ENCODE assay signal across 17 cellular contexts in the genomic region with DNA sequence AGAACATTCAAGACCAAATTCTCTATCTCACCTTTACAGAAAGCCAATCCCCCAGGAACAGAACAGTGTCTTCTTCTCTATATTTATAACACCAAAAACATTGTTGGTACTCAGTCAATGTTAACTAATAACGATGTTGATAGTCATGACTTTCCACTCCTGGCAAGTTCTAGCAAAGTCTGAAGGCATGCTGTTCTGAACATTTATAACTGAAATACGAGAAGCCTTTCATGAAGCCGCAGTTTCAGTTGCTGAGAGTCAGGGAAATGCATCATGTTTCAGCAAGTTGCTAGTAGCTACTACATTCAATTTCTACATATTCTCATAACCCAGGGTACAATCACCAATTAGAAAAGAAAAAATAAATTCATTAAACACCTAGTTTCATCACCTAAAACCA.
A peak's percentile ranks its signal among the peaks of the same experiment; 100 is the strongest.
DNase-seq lines count a peak whose midpoint lies in the region; ATAC-seq and TF ChIP-seq lines count a peak whose summit lies in the region.
"Had no signal": no experiment of that assay in that cellular context is flagged by ENCODE, and none has a peak within 500 bp of the region (broad histone marks: within the 10 kb centered on the region; RNA-seq: fewer than 3 reads in every experiment).

No MANE protein-coding gene starts in this region.

- H3K27ac Mint-ChIP-seq in brain: peak overlapping the region in 3 of 5 experiments; percentile 25 to 79 (median 44)
- H3K27ac Mint-ChIP-seq: H9 had no signal

- H3K4me1 ChIP-seq in OCI-LY7 (ENCODE audit: insufficient read depth, low read length, poor library complexity, severe bottlenecking): no peaks in the 10 kb centered on the region

- H3K4me1 Mint-ChIP-seq in brain: peaks cover 42% of the 10 kb centered on the region
- H3K4me1 Mint-ChIP-seq: central memory CD8-positive, alpha-beta T cell had no signal

- H3K27ac ChIP-seq in AG04450 (ENCODE audit: low read depth, low read length): no peak overlapping the region
- H3K27ac ChIP-seq in OCI-LY7 (ENCODE audit: low read depth, low read length, poor library complexity, severe bottlenecking): no peak overlapping the region
- H3K27ac ChIP-seq: C4-2B, heart left ventricle, thyroid gland had no signal

- H3K27me3 Mint-ChIP-seq in brain: no peaks in the 10 kb centered on the region

- no peaks in the 10 kb centered on the region for H3K27me3 ChIP-seq in AG04450 (ENCODE audit: control insufficient read depth, insufficient read depth, low read length)
- H3K27me3 ChIP-seq: heart left ventricle, thyroid gland had no signal

- peaks cover 0 to 3% (median 0%) of the 10 kb centered on the region in 5 experiments for H3K9me3 Mint-ChIP-seq in brain
- H3K9me3 Mint-ChIP-seq: central memory CD8-positive, alpha-beta T cell had no signal

- H3K36me3 ChIP-seq in OCI-LY7 (ENCODE audit: insufficient read depth, low read length): no peaks in the 10 kb centered on the region
- H3K36me3 ChIP-seq: heart left ventricle, thyroid gland had no signal

- H3K79me2 ChIP-seq in OCI-LY7 (ENCODE audit: insufficient read depth, low read depth, low read length): no peaks in the 10 kb centered on the region

- peak overlapping the region in 4 of 5 experiments; percentile 6 to 69 (median 30) for H3K4me3 Mint-ChIP-seq in brain
- H3K4me3 Mint-ChIP-seq: activated T-cell treated with anti-CD3 and anti-CD28 coated beads, Interleukin-2, amount 50 U/mL, for 4 hours; central memory CD8-positive, alpha-beta T cell; H9 had no signal

- no peaks in the 10 kb centered on the region for H4K20me1 ChIP-seq in OCI-LY7 (ENCODE audit: insufficient read depth, low read length)

- no peak for ATAC-seq in HG03521 (IDR thresholded peaks at IDR 0.05; ENCODE audit: unreplicated experiment)
- ATAC-seq: heart left ventricle, Right ventricle myocardium inferior had no signal

- intact Hi-C loops in OCI-LY7 (cut with micrococcal nuclease; ENCODE audit: unreplicated experiment): no loop called here

- DNase-seq in AG04450 (ENCODE audit: low read depth, low spot score) (peak; percentile 4), HPDE6-E6E7 (ENCODE audit: extremely low spot score) (peak; percentile 19), left kidney (ENCODE audit: low read depth, low spot score) (peak; percentile 73), GM19240 (ENCODE audit: insufficient read length, low spot score) (no peak), T-helper 2 cell (no peak), OCI-LY7 (ENCODE audit: low spot score) (no peak)
- DNase-seq: activated T-cell treated with anti-CD3 and anti-CD28 coated beads, Interleukin-2, amount 50 U/mL, for 4 hours; H9; heart left ventricle; Kasumi-1; thyroid gland had no signal

- no peaks in the 10 kb centered on the region; the same call in 1 of the 2 replicates for H3K9me2 ChIP-seq in OCI-LY7 (ENCODE audit: insufficient read depth, low read length)

- no peaks in the 10 kb centered on the region for H3K36me3 Mint-ChIP-seq in brain

- no peak overlapping the region for H2AFZ ChIP-seq in OCI-LY7 (ENCODE audit: low read length)

- CTCF ChIA-PET in AG04450 (lab: Charles Lee) (no interaction called here), OCI-LY7 (lab: Charles Lee; ENCODE audit: unreplicated experiment) (no interaction called here)

- H3K9me3 ChIP-seq in AG04450 (ENCODE audit: control insufficient read depth, insufficient read depth, low read length) (no peaks in the 10 kb centered on the region), OCI-LY7 (ENCODE audit: low read length) (no peaks in the 10 kb centered on the region)
- H3K9me3 ChIP-seq: heart left ventricle, thyroid gland had no signal

- H3K4me3 ChIP-seq in AG04450 (ENCODE audit: low read depth, low read length) (no peak overlapping the region), OCI-LY7 (ENCODE audit: low read depth, low read length, poor library complexity, severe bottlenecking) (no peak overlapping the region)
- H3K4me3 ChIP-seq: heart left ventricle, lung, thyroid gland had no signal

- H3K4me2 ChIP-seq in OCI-LY7 (ENCODE audit: low read length): no peak overlapping the region

- TF ChIP-seq CTCF in AG04450 (IDR thresholded peaks at IDR 0.05; ENCODE audit: low read depth, low read length) (no peak), brain (conservative IDR thresholded peaks at IDR 0.05) (no peak), OCI-LY7 (conservative IDR thresholded peaks at IDR 0.05; ENCODE audit: low read length) (no peak)

- no TSS peak for BruUV-seq in OCI-LY7 (replicated peaks; lab: Mats Ljungman, UMichigan)

- POLR2A ChIA-PET in AG04450 (lab: Yijun Ruan, JAX): no interaction called here
- POLR2A ChIA-PET in OCI-LY7 (lab: Charles Lee): interaction anchor here (0.6 to 1.1 kb wide), 2 partner anchors 11 to 400 kb away, joined by 3 to 4 read pairs; no protein-coding TSS in a partner anchor

Comparison
In these comparisons a context has a peak if more than half of its experiments do, and no peak if none do; other contexts are left out.
1. DNase-seq: peak in AG04450 (single experiment), HPDE6-E6E7 (single experiment) and left kidney (single experiment); none in GM19240 (single experiment), T-helper 2 cell (0 of 5) and OCI-LY7 (single experiment).